ENCODE assay signal across 1 cellular context in genomic region chr13:111117961-111118360, GRCh38.
TF ChIP-seq lines count a peak whose summit lies in the region.

No MANE protein-coding gene starts in this region.

TF ChIP-seq in H1, 55 proteins besides CTCF, POLR2A, EP300 and RAD21:
- TF ChIP-seq HDAC2 (IDR thresholded peaks at IDR 0.05; ENCODE audit: borderline replicate concordance in 1 of 2, low read depth in 2 of 2, low read length in 2 of 2) (no peak), CHD1 (IDR thresholded peaks at IDR 0.05; ENCODE audit: low read depth, low read length) (no peak), SIN3A (conservative IDR thresholded peaks at IDR 0.05 in 1 of 2, IDR thresholded peaks at IDR 0.05 in 1 of 2; ENCODE audit: low read depth in 1 of 2, low read length in 2 of 2) (no peak), BRCA1 (IDR thresholded peaks at IDR 0.05; ENCODE audit: low read depth, low read length) (no peak), EGR1 (IDR thresholded peaks at IDR 0.05; ENCODE audit: borderline replicate concordance, low read depth, low read length) (no peak), TAF7 (optimal IDR thresholded peaks at IDR 0.05; ENCODE audit: borderline replicate concordance, low read depth, low read length) (no peak), KDM5A (IDR thresholded peaks at IDR 0.05; ENCODE audit: low read length) (no peak), MAX (IDR thresholded peaks at IDR 0.05) (no peak), GTF2F1 (IDR thresholded peaks at IDR 0.05; ENCODE audit: borderline replicate concordance, low read depth, low read length) (no peak), ATF2 (IDR thresholded peaks at IDR 0.05; ENCODE audit: low read length) (no peak)
